In genomic region chr12:2641209-2641608, GRCh38 we compare ENCODE assay signal across 8 cellular contexts.
DNase-seq lines count a peak whose midpoint lies in the region; ATAC-seq and TF ChIP-seq lines count a peak whose summit lies in the region.

No MANE protein-coding gene starts in this region.

- H3K27ac Mint-ChIP-seq in endodermal cell (peak overlapping the region; percentile 24), osteocyte (ENCODE audit: unreplicated experiment) (peak overlapping the region; percentile 88)

- H3K9me3 ChIP-seq in NT2/D1 (ENCODE audit: insufficient read depth, low read length): no peaks in the 10 kb centered on the region
- H3K9me3 ChIP-seq in endodermal cell (ENCODE audit: control insufficient read depth, low read length): no peaks in the 10 kb centered on the region

- WGBS in endodermal cell (ENCODE audit: insufficient coverage in 1 of 2, insufficient read length in 1 of 2), 2 experiments: 78 to 100% methylated on average over 1 to 6 of the region's 6 CpGs

- H3K4me3 ChIP-seq in NT2/D1 (ENCODE audit: insufficient read length, low read depth) (no peak overlapping the region), endodermal cell (ENCODE audit: low read length) (no peak overlapping the region)

- H3K4me1 ChIP-seq in NT2/D1 (ENCODE audit: insufficient read depth, insufficient read length) (peaks cover 34% of the 10 kb centered on the region), endodermal cell (ENCODE audit: control insufficient read depth, insufficient read depth, low read length) (no peaks in the 10 kb centered on the region)

- H3K27me3 Mint-ChIP-seq in endodermal cell (ENCODE audit: insufficient read depth) (no peaks in the 10 kb centered on the region), osteocyte (ENCODE audit: unreplicated experiment) (no peaks in the 10 kb centered on the region)

- H3K9me3 Mint-ChIP-seq in endodermal cell (no peaks in the 10 kb centered on the region), osteocyte (ENCODE audit: unreplicated experiment) (no peaks in the 10 kb centered on the region)

- H3K36me3 Mint-ChIP-seq in endodermal cell (ENCODE audit: low read depth): no peaks in the 10 kb centered on the region
- H3K36me3 Mint-ChIP-seq in osteocyte (ENCODE audit: unreplicated experiment): peaks cover 30% of the 10 kb centered on the region

- ATAC-seq in GM21717 (IDR thresholded peaks at IDR 0.05; ENCODE audit: unreplicated experiment) (no peak), HG02763 (IDR thresholded peaks at IDR 0.05; ENCODE audit: unreplicated experiment) (no peak)

- H3K27ac ChIP-seq in endodermal cell (ENCODE audit: low read depth, low read length): peak overlapping the region; percentile 28

- no peak overlapping the region for H3K4me3 Mint-ChIP-seq in endodermal cell
- no peak overlapping the region for H3K4me3 Mint-ChIP-seq in osteocyte (ENCODE audit: unreplicated experiment)

- DNase-seq in GM03348 (ENCODE audit: low spot score) (peak; percentile 47), NT2/D1 (ENCODE audit: low read depth, low spot score) (peak; percentile 71), endodermal cell (peak; percentile 93), osteocyte (ENCODE audit: extremely low spot score, unreplicated experiment) (no peak), NCI-H345 (lab: John Stamatoyannopoulos, UW) (no peak), NCI-H1436 (lab: John Stamatoyannopoulos, UW) (no peak)

- H3K36me3 ChIP-seq in NT2/D1 (ENCODE audit: insufficient read depth, insufficient read length, low read length) (no peaks in the 10 kb centered on the region), endodermal cell (ENCODE audit: control insufficient read depth, insufficient read depth, low read length) (no peaks in the 10 kb centered on the region)

- no peak overlapping the region for H3K9ac ChIP-seq in NT2/D1 (ENCODE audit: insufficient read length, low read depth)
- no peak overlapping the region for H3K9ac ChIP-seq in endodermal cell (ENCODE audit: extremely low read depth, low read length, poor library complexity, severe bottlenecking)

- peaks cover 26% of the 10 kb centered on the region for H3K4me1 Mint-ChIP-seq in endodermal cell
- peaks cover 40% of the 10 kb centered on the region for H3K4me1 Mint-ChIP-seq in osteocyte (ENCODE audit: unreplicated experiment)

- TF ChIP-seq CTCF in endodermal cell (conservative IDR thresholded peaks at IDR 0.05) (peak; percentile 88), osteocyte (IDR thresholded peaks at IDR 0.05) (peak; percentile 35)

- H3K27me3 ChIP-seq in NT2/D1 (ENCODE audit: insufficient read depth, insufficient read length): no peaks in the 10 kb centered on the region
- no peaks in the 10 kb centered on the region for H3K27me3 ChIP-seq in endodermal cell (ENCODE audit: control insufficient read depth, insufficient read depth, low read length, poor library complexity, severe bottlenecking)

Comparison
In these comparisons a context has a peak if more than half of its experiments do, and no peak if none do; other contexts are left out.
1. DNase-seq: peak in GM03348 (single experiment), NT2/D1 (single experiment) and endodermal cell (single experiment); none in osteocyte (single experiment), NCI-H345 (single experiment) and NCI-H1436 (single experiment).